In the genomic region with DNA sequence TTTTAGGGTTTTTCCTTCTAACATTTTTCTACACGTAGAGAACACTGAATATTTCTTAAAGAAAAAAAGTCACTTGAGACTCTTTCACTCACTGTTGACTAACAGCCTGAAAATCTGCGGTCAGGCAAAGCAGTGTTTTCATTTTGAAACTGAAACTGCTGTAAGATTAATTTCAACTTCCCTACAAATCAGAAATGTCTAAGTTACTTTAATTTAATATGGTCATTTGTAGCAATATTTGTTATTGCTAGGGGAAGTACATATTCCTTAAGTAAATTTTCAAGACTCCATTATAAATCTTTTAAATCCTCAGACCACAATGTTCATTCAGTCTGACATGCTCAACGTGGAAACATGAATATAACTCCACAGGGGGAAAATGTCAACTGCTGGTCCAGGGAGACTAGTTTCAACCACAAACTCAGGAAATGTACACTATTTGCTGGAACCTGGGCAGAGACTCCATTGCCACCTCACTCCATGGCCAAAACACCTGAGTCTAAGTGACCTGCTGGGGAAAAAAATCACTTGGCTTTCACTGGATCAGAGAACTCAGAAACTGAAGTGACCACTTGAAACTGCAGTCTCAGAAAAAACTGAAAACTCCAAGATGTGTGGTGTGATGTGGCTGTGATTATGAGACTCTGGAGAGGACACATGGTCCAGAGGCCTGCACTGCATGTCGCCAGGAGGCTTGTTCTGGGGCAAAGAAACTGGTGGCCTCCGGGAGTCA, we compare ENCODE assay signal across 8 cellular contexts.
DNase-seq lines count a peak whose midpoint lies in the region; ATAC-seq, FAIRE-seq and TF ChIP-seq lines count a peak whose summit lies in the region.

No MANE protein-coding gene starts in this region.

- no peaks in the 10 kb centered on the region for H3K36me3 Mint-ChIP-seq in astrocyte (ENCODE audit: low read depth, unreplicated experiment)

- FAIRE-seq in astrocyte (lab: Jason Lieb, UNC), result peak; percentile 76

- peaks cover 3% of the 10 kb centered on the region for H3K4me1 ChIP-seq in astrocyte (ENCODE audit: insufficient read depth, low read length)

- H2AFZ ChIP-seq in astrocyte (ENCODE audit: low read depth, low read length), result no peak overlapping the region

- H3K27me3 ChIP-seq in astrocyte (ENCODE audit: insufficient read depth, low read length) (no peaks in the 10 kb centered on the region), dorsolateral prefrontal cortex (no peaks in the 10 kb centered on the region)

- TF ChIP-seq CTCF in GM13977 (IDR thresholded peaks at IDR 0.05; ENCODE audit: extremely low read depth, insufficient read depth, missing control alignments), result no peak
- no peak for TF ChIP-seq CTCF in astrocyte (IDR thresholded peaks at IDR 0.05; ENCODE audit: insufficient read depth, low read depth, low read length)
- no peak for TF ChIP-seq CTCF in dorsolateral prefrontal cortex (IDR thresholded peaks at IDR 0.05 in 54 of 56, conservative IDR thresholded peaks at IDR 0.05 in 2 of 56; ENCODE audit: low read depth in 1 of 56, partially characterized antibody in 56 of 56)

- H3K36me3 ChIP-seq in astrocyte (ENCODE audit: insufficient read depth, low read length), result no peaks in the 10 kb centered on the region

- H3K79me2 ChIP-seq in astrocyte (ENCODE audit: insufficient read depth, low read length), result no peaks in the 10 kb centered on the region

- in situ Hi-C loops in GM13977 (cut with MboI; ENCODE audit: low pct_unique_long_range_greater_than_20kb, low sequenced_read_pairs, unreplicated experiment), result no loop called here

- peak overlapping the region; percentile 81 for H3K4me2 ChIP-seq in astrocyte (ENCODE audit: low read length)

- no peaks in the 10 kb centered on the region for H3K27me3 Mint-ChIP-seq in astrocyte (ENCODE audit: low read depth, unreplicated experiment)

- H3K27ac Mint-ChIP-seq in astrocyte (ENCODE audit: unreplicated experiment), result peak overlapping the region; percentile 47

- no peaks in the 10 kb centered on the region for H3K9me3 ChIP-seq in astrocyte (ENCODE audit: insufficient read depth, low read depth, low read length)

- H3K4me3 ChIP-seq in astrocyte (ENCODE audit: insufficient read depth, low read depth, low read length), result peak overlapping the region; percentile 37
- H3K4me3 ChIP-seq in dorsolateral prefrontal cortex, result peak overlapping the region in 9 of 59 donors; percentile 3 to 23 (median 12)

- peaks cover 2% of the 10 kb centered on the region for H3K9me3 Mint-ChIP-seq in astrocyte (ENCODE audit: unreplicated experiment)

- peak; percentile 57 for DNase-seq in GM13977 (ENCODE audit: low spot score)
- DNase-seq in LoVo (ENCODE audit: low spot score), result peak; percentile 45
- peak; percentile 37 for DNase-seq in astrocyte (ENCODE audit: low read depth)
- DNase-seq in myocyte (ENCODE audit: low read depth), result peak; percentile 69
- DNase-seq in dorsolateral prefrontal cortex, result no peak
- no peak for DNase-seq in NCI-H526 treated with DMSO at 0.1 percent for 48 hours (lab: John Stamatoyannopoulos, UW)
- DNase-seq in NCI-H1105 treated with DMSO at 0.1 percent for 48 hours (lab: John Stamatoyannopoulos, UW), result no peak

- peak overlapping the region; percentile 55 for H3K9ac ChIP-seq in astrocyte (ENCODE audit: low read length)

- peaks cover 6% of the 10 kb centered on the region for H3K4me1 Mint-ChIP-seq in astrocyte (ENCODE audit: low read depth, unreplicated experiment)

- peak; percentile 89 for ATAC-seq in GM21717 (IDR thresholded peaks at IDR 0.05; ENCODE audit: unreplicated experiment)

- intact Hi-C loops in dorsolateral prefrontal cortex (cut with DNase I), result no loop called here

- H4K20me1 ChIP-seq in astrocyte (ENCODE audit: insufficient read depth, low read length), result no peaks in the 10 kb centered on the region

- H3K4me3 Mint-ChIP-seq in astrocyte (ENCODE audit: unreplicated experiment), result no peak overlapping the region

- H3K27ac ChIP-seq in astrocyte (ENCODE audit: low read depth, low read length), result peak overlapping the region; percentile 48
- H3K27ac ChIP-seq in dorsolateral prefrontal cortex, result peak overlapping the region in 5 of 59 donors; percentile 0 to 46 (median 10)

Comparison
In these comparisons a context has a peak if more than half of its experiments do, and no peak if none do; other contexts are left out.
1. DNase-seq: peak in GM13977 (single experiment), LoVo (single experiment), astrocyte (single experiment) and myocyte (single experiment); none in dorsolateral prefrontal cortex (0 of 10), NCI-H526 treated with DMSO at 0.1 percent for 48 hours (single experiment) and NCI-H1105 treated with DMSO at 0.1 percent for 48 hours (single experiment).